In genomic region chr20:51577432-51578144, GRCh38 we compare ENCODE assay signal across 17 cellular contexts. TPM values are rescaled to one million over a fixed set of nuclear protein-coding genes. Genes with fewer than 3 reads are reported as not detected.
DNase-seq lines count a peak whose midpoint lies in the region; ATAC-seq and TF ChIP-seq lines count a peak whose summit lies in the region.
"Had no signal": no experiment of that assay in that cellular context is flagged by ENCODE, and none has a peak within 500 bp of the region (broad histone marks: within the 10 kb centered on the region; RNA-seq: fewer than 3 reads in every experiment).

No MANE protein-coding gene starts in this region.

- H3K27me3 ChIP-seq in HCT116 (ENCODE audit: insufficient read depth, low read length) (no peaks in the 10 kb centered on the region), endodermal cell (ENCODE audit: control insufficient read depth, insufficient read depth, low read length, poor library complexity, severe bottlenecking) (no peaks in the 10 kb centered on the region), aorta (ENCODE audit: control insufficient read depth in 1 of 2, insufficient read depth in 2 of 2, low read length in 1 of 2) (no peaks in the 10 kb centered on the region)

- no peak overlapping the region for H3K27ac Mint-ChIP-seq in endodermal cell
- H3K27ac Mint-ChIP-seq: CD4-positive, alpha-beta T cell; HFFc6 had no signal

- no peaks in the 10 kb centered on the region for H3K36me3 ChIP-seq in HCT116 (ENCODE audit: control insufficient read depth in 1 of 2, insufficient read depth in 2 of 2, low read length in 2 of 2)
- H3K36me3 ChIP-seq in OCI-LY7 (ENCODE audit: insufficient read depth, low read length) = no peaks in the 10 kb centered on the region
- H3K36me3 ChIP-seq in endodermal cell (ENCODE audit: control insufficient read depth, insufficient read depth, low read length) = no peaks in the 10 kb centered on the region
- H3K36me3 ChIP-seq in aorta (ENCODE audit: control insufficient read depth in 1 of 2, insufficient read depth in 2 of 2, low read length in 1 of 2) = no peaks in the 10 kb centered on the region

- 93 to 97% methylated on average over 9 to 11 of the region's 11 CpGs for whole genome bisulfite sequencing in endodermal cell (ENCODE audit: insufficient coverage in 1 of 2, insufficient read length in 1 of 2), 2 experiments
- WGBS in aorta, 2 donors = 95 to 96% methylated on average over 11 of the region's 11 CpGs

- H4K20me1 ChIP-seq in HCT116 (ENCODE audit: insufficient read depth) (no peaks in the 10 kb centered on the region), OCI-LY7 (ENCODE audit: insufficient read depth, low read length) (no peaks in the 10 kb centered on the region)

- H3K27ac ChIP-seq in HCT116 (ENCODE audit: low read depth, low read length) = no peak overlapping the region
- no peak overlapping the region for H3K27ac ChIP-seq in OCI-LY7 (ENCODE audit: low read depth, low read length, poor library complexity, severe bottlenecking)
- no peak overlapping the region for H3K27ac ChIP-seq in endodermal cell (ENCODE audit: low read depth, low read length)
- no peak overlapping the region for H3K27ac ChIP-seq in aorta (ENCODE audit: low read depth in 1 of 2, low read length in 2 of 2)
- H3K27ac ChIP-seq: C4-2B, GM23248, KMS-11 had no signal

- H3K4me3 ChIP-seq in HCT116 (replicated peaks in 1 of 2; ENCODE audit: low read depth in 1 of 2, low read length in 2 of 2) (no peak overlapping the region), OCI-LY7 (ENCODE audit: low read depth, low read length, poor library complexity, severe bottlenecking) (no peak overlapping the region), endodermal cell (ENCODE audit: low read length) (no peak overlapping the region), aorta (ENCODE audit: low read length in 2 of 2) (no peak overlapping the region)
- H3K4me3 ChIP-seq: GM12878, GM23248 had no signal

- H3K79me2 ChIP-seq in HCT116 (ENCODE audit: insufficient read depth, low read length) = no peaks in the 10 kb centered on the region
- no peaks in the 10 kb centered on the region for H3K79me2 ChIP-seq in OCI-LY7 (ENCODE audit: insufficient read depth, low read depth, low read length)

- no peak for TF ChIP-seq POLR2A in HCT116 (IDR thresholded peaks at IDR 0.05; ENCODE audit: borderline replicate concordance, extremely low read depth, insufficient read depth, insufficient read length)

- DNase-seq in HCT116 (ENCODE audit: low read depth, low spot score) = no peak
- DNase-seq in OCI-LY7 (ENCODE audit: low spot score) = no peak
- no peak for DNase-seq in endodermal cell
- no peak for DNase-seq in Ammon's horn (ENCODE audit: low spot score)
- no peak for DNase-seq in DMS 273 treated with DMSO at 0.1 percent for 48 hours (lab: John Stamatoyannopoulos, UW)
- no peak for DNase-seq in hippocampal formation (lab: John Stamatoyannopoulos, UW)
- no peak for DNase-seq in aorta
- DNase-seq: ACHN; CD4-positive, alpha-beta T cell; DMS79 treated with DMSO at 0.1 percent for 48 hours; GF-D8; GM23248; HCEC 1CT; HFFc6 had no signal

- TF ChIP-seq RAD21 in HCT116 (IDR thresholded peaks at IDR 0.05; ENCODE audit: low read depth) = no peak

- H3K4me1 ChIP-seq in HCT116 (ENCODE audit: control insufficient read depth in 1 of 2, insufficient read depth in 2 of 2, low read length in 2 of 2) (no peaks in the 10 kb centered on the region), OCI-LY7 (ENCODE audit: insufficient read depth, low read length, poor library complexity, severe bottlenecking) (no peaks in the 10 kb centered on the region), endodermal cell (ENCODE audit: control insufficient read depth, insufficient read depth, low read length) (no peaks in the 10 kb centered on the region), aorta (ENCODE audit: control insufficient read depth in 1 of 2, insufficient read depth in 2 of 2, low read length in 2 of 2) (no peaks in the 10 kb centered on the region)

- no peaks in the 10 kb centered on the region for H3K9me2 ChIP-seq in HCT116 (ENCODE audit: insufficient read depth)
- no peaks in the 10 kb centered on the region for H3K9me2 ChIP-seq in OCI-LY7 (ENCODE audit: insufficient read depth, low read length)

- H3K36me3 Mint-ChIP-seq in endodermal cell (ENCODE audit: low read depth) = no peaks in the 10 kb centered on the region

- H3K4me3 Mint-ChIP-seq in endodermal cell = no peak overlapping the region
- H3K4me3 Mint-ChIP-seq: CD4-positive, alpha-beta T cell; HFFc6 had no signal

- H2AFZ ChIP-seq in HCT116 (ENCODE audit: low read depth, low read length, poor library complexity, severe bottlenecking) = no peak overlapping the region
- no peak overlapping the region for H2AFZ ChIP-seq in OCI-LY7 (ENCODE audit: low read length)
- H2AFZ ChIP-seq: GM23248 had no signal

- no peaks in the 10 kb centered on the region for H3K27me3 Mint-ChIP-seq in endodermal cell (ENCODE audit: insufficient read depth)
- H3K27me3 Mint-ChIP-seq: CD4-positive, alpha-beta T cell had no signal

- intact Hi-C loops in HCT116 (cut with micrococcal nuclease) = no loop called here
- intact Hi-C loops in OCI-LY7 (cut with micrococcal nuclease; ENCODE audit: unreplicated experiment) = no loop called here
- intact Hi-C loops in aorta (cut with DNase I) = no loop called here

- H3K9ac ChIP-seq in HCT116 (ENCODE audit: low read length) (no peak overlapping the region), endodermal cell (ENCODE audit: extremely low read depth, low read length, poor library complexity, severe bottlenecking) (no peak overlapping the region)
- H3K9ac ChIP-seq: GM23248, KMS-11 had no signal

- CTCF ChIA-PET in HCT116 (lab: Charles Lee) (interaction anchor here (1.2 kb wide), 1 partner anchor 9 kb away, joined by 3 read pairs; no protein-coding TSS in a partner anchor), OCI-LY7 (lab: Charles Lee; ENCODE audit: unreplicated experiment) (no interaction called here)

- H3K4me1 Mint-ChIP-seq in endodermal cell = no peaks in the 10 kb centered on the region

- H3K4me2 ChIP-seq in HCT116 (ENCODE audit: low read length) = no peak overlapping the region
- H3K4me2 ChIP-seq in OCI-LY7 (ENCODE audit: low read length) = no peak overlapping the region
- H3K4me2 ChIP-seq: KMS-11 had no signal

- TF ChIP-seq CTCF in HCT116 (IDR thresholded peaks at IDR 0.05 in 2 of 3, conservative IDR thresholded peaks at IDR 0.05 in 1 of 3; ENCODE audit: borderline replicate concordance in 1 of 3, insufficient read depth in 1 of 3, low read depth in 2 of 3, low read length in 2 of 3) (peak in 2 of 3 experiments; percentile 37 to 40; a peak in 4 of 6 replicates), OCI-LY7 (conservative IDR thresholded peaks at IDR 0.05; ENCODE audit: low read length) (0 out of 2 replicates have a peak, but pooled peaks have one; percentile 23), endodermal cell (conservative IDR thresholded peaks at IDR 0.05) (peak; percentile 14)

- H3K9me3 ChIP-seq in HCT116 (ENCODE audit: control insufficient read depth in 1 of 2, insufficient read depth in 1 of 2, low read depth in 1 of 2, low read length in 2 of 2) = no peaks in the 10 kb centered on the region; a peak in 1 of 4 replicates
- no peaks in the 10 kb centered on the region for H3K9me3 ChIP-seq in OCI-LY7 (ENCODE audit: low read length)
- no peaks in the 10 kb centered on the region for H3K9me3 ChIP-seq in endodermal cell (ENCODE audit: control insufficient read depth, low read length)
- H3K9me3 ChIP-seq in aorta (ENCODE audit: control insufficient read depth, low read length) = peaks cover 2% of the 10 kb centered on the region

- POLR2A ChIA-PET in HCT116 (lab: Charles Lee) = no interaction called here
- POLR2A ChIA-PET in OCI-LY7 (lab: Charles Lee) = interaction anchor here (0.7 kb wide), 1 partner anchor 11 kb away, joined by 3 read pairs; no protein-coding TSS in a partner anchor

- peaks cover 4% of the 10 kb centered on the region for H3K9me3 Mint-ChIP-seq in endodermal cell
- H3K9me3 Mint-ChIP-seq: CD4-positive, alpha-beta T cell had no signal

- ATAC-seq in HCT116 = peak; percentile 52
- ATAC-seq in aorta (ENCODE audit: low FRiP score) = no peak
- ATAC-seq: GM12878 had no signal

- RAD21 ChIA-PET in HCT116 (lab: Charles Lee; ENCODE audit: low non-redundant PET in 1 of 2, low total read pairs in 2 of 2, uncharacterized antibody in 2 of 2, unreplicated experiment in 2 of 2) = no interaction called here

- BruUV-seq in HCT116 (replicated peaks; lab: Mats Ljungman, UMichigan) = no TSS peak
- no TSS peak for BruUV-seq in OCI-LY7 (replicated peaks; lab: Mats Ljungman, UMichigan)

TF ChIP-seq in HCT116, 20 proteins besides CTCF, POLR2A, EP300 and RAD21 (continues in another document):
- TF ChIP-seq MAX (IDR thresholded peaks at IDR 0.05) (no peak), SRF (IDR thresholded peaks at IDR 0.05; ENCODE audit: low read depth) (no peak), SP1 (IDR thresholded peaks at IDR 0.05; ENCODE audit: low read depth) (no peak), ELF1 (IDR thresholded peaks at IDR 0.05; ENCODE audit: borderline replicate concordance, low read depth) (no peak), TCF7L2 (IDR thresholded peaks at IDR 0.05; ENCODE audit: borderline replicate concordance, extremely low read depth, insufficient read depth, insufficient read length) (no peak), POLR2AphosphoS5 (IDR thresholded peaks at IDR 0.05; ENCODE audit: low read depth, low read length) (no peak), CBX3 (IDR thresholded peaks at IDR 0.05; ENCODE audit: low read depth) (no peak), CEBPB (IDR thresholded peaks at IDR 0.05; ENCODE audit: low read depth) (no peak), ZFX (IDR thresholded peaks at IDR 0.05) (no peak), SIN3A (IDR thresholded peaks at IDR 0.05; ENCODE audit: low read depth) (no peak), FOSL1 (IDR thresholded peaks at IDR 0.05; ENCODE audit: low read depth) (no peak), ZNF274 (IDR thresholded peaks at IDR 0.05; ENCODE audit: low read depth, low read length) (no peak), EZH2phosphoT487 (IDR thresholded peaks at IDR 0.05; ENCODE audit: borderline replicate concordance) (no peak), YY1 (IDR thresholded peaks at IDR 0.05; ENCODE audit: extremely low read depth, insufficient replicate concordance, low read depth, low read length) (no peak)

RNA-seq across cellular contexts. Expression of gene NFATC2, which starts 35.1 kb away (rescaled TPM):
- total RNA-seq in HCT116 (2021; ENCODE audit: unreplicated experiment) (5.0 TPM), OCI-LY7 (2022) (43.7 and 43.8 TPM in 2 replicates), endodermal cell (1 to 10 TPM; 1.5 to 2.1 TPM), aorta (10 to 100 TPM; 11.7 to 13.0 TPM)
- polyA plus RNA-seq in HCT116 (2012) = 3.6 and 3.9 TPM in 2 replicates
- 12.5 TPM in 2 replicates for total RNA-seq in OCI-LY7 (2014; rRNA removed; shearing (Covaris generic))
- polyA plus RNA-seq in endodermal cell (2013, experiment 1 of 2) = 1.2 TPM
- 0.87 TPM for polyA plus RNA-seq in endodermal cell (2013, experiment 2 of 2)
- 1 to 10 TPM; 1.7 to 3.1 TPM for polyA plus RNA-seq in aorta
